In genomic region chr1:226083303-226084101, GRCh38 we compare ENCODE assay signal across 8 cellular contexts.
DNase-seq lines count a peak whose midpoint lies in the region; ATAC-seq lines count a peak whose summit lies in the region.

No MANE protein-coding gene starts in this region.

- peak; percentile 64 for ATAC-seq in GM18519 (IDR thresholded peaks at IDR 0.05; ENCODE audit: low FRiP score, unreplicated experiment)
- peak; percentile 81 for ATAC-seq in HG03025 (IDR thresholded peaks at IDR 0.05; ENCODE audit: low FRiP score, unreplicated experiment)
- ATAC-seq in central memory CD8-positive, alpha-beta T cell (replicated peaks; ENCODE audit: extremely low read depth, poor library complexity, severe bottlenecking): peak; percentile 93

- H3K9me3 Mint-ChIP-seq in central memory CD8-positive, alpha-beta T cell: no peaks in the 10 kb centered on the region

- H3K27ac Mint-ChIP-seq in central memory CD8-positive, alpha-beta T cell (ENCODE audit: low read depth): peak overlapping the region; percentile 80

- H3K36me3 Mint-ChIP-seq in central memory CD8-positive, alpha-beta T cell (ENCODE audit: insufficient read depth): peaks cover 7% of the 10 kb centered on the region

- H3K4me3 Mint-ChIP-seq in central memory CD8-positive, alpha-beta T cell: peak overlapping the region; percentile 91

- H3K4me1 Mint-ChIP-seq in central memory CD8-positive, alpha-beta T cell: peaks cover 13% of the 10 kb centered on the region

- DNase-seq in ACHN: peak; percentile 85
- peak; percentile 87 for DNase-seq in NCI-H2196 (lab: John Stamatoyannopoulos, UW; ENCODE audit: unreplicated experiment)
- DNase-seq in activated CD4-positive, CD25-positive, alpha-beta regulatory T cell treated with anti-CD3 and anti-CD28 coated beads, Interleukin-2, amount 50 U/mL, for 16 hours (ENCODE audit: low read depth, low spot score): peak; percentile 80
- peak; percentile 82 to 94 for DNase-seq in central memory CD8-positive, alpha-beta T cell (ENCODE audit: low spot score in 2 of 2)
- DNase-seq in kidney tubule cell (ENCODE audit: low spot score): peak; percentile 80
- peak; percentile 92 to 95 for DNase-seq in stimulated activated CD4-positive, alpha-beta T cell treated with anti-CD3 and anti-CD28 coated beads, Interleukin-1b, Interleukin-23, amount 100 ng/mL, for 4 hours (ENCODE audit: low read depth in 2 of 2)

- in situ Hi-C loops in ACHN (cut with HindIII; ENCODE audit: low pct_ligation_motif_present, low pct_unique_long_range_greater_than_20kb, low sequenced_read_pairs): no loop called here

- no peaks in the 10 kb centered on the region for H3K27me3 Mint-ChIP-seq in central memory CD8-positive, alpha-beta T cell

Comparison
In these comparisons a context has a peak if more than half of its experiments do, and no peak if none do; other contexts are left out.
1. Peak in every context shown above with its lines: DNase-seq and ATAC-seq.